In the genomic region with DNA sequence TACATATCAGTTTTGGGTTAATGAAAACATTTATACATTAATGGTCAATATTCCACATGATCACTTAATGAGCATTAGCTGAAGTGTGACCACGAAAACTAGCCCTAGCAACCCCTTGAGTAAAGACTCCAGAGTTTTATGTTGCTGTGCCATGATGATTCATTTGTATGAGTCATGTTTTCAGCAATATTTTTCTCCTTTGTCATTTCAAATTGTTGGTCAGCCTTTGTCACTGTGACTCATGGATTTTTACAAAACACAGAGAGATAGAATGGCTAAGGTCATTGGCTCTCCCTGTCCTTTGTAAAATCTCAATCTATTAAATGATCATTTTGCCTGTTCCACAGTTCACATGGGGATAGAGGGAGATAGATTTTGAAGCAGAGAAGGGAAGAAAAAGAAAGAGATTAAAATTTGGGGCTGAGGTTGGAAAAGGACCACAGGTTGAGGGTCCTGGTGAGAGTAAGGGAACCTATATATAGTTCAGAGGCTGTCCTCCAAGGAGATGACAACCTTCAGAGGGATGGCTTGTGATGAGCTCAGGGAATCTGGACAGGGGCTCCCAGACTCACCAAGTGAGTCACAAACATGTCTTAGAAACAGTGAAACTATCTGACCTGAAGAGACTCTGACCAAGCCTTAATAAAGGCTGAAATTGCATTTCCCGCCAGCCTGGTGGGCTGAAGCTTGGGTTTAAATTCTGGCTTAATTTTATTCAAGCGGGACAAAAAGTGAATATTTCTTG, we compare ENCODE assay signal across 10 cellular contexts. TPM values are rescaled to one million over a fixed set of nuclear protein-coding genes. Genes with fewer than 3 reads are reported as not detected.
A peak's percentile ranks its signal among the peaks of the same experiment; 100 is the strongest.
DNase-seq lines count a peak whose midpoint lies in the region; ATAC-seq and TF ChIP-seq lines count a peak whose summit lies in the region.
"Had no signal": no experiment of that assay in that cellular context is flagged by ENCODE, and none has a peak within 500 bp of the region (broad histone marks: within the 10 kb centered on the region; RNA-seq: fewer than 3 reads in every experiment).

No MANE protein-coding gene starts in this region.

- H3K27me3 Mint-ChIP-seq in T-cell: no peaks in the 10 kb centered on the region

- no peaks in the 10 kb centered on the region for H3K27me3 ChIP-seq in esophagus muscularis mucosa

- no peak overlapping the region for H3K4me3 ChIP-seq in esophagus muscularis mucosa

- TF ChIP-seq POLR2A in esophagus muscularis mucosa (IDR thresholded peaks at IDR 0.05; ENCODE audit: low read depth): no peak

- H3K9me3 Mint-ChIP-seq in T-cell: peaks cover 0 to 6% (median 0%) of the 10 kb centered on the region in 3 donors

- TF ChIP-seq EP300 in esophagus muscularis mucosa (IDR thresholded peaks at IDR 0.05): no peak

- H3K27ac ChIP-seq in esophagus muscularis mucosa (replicated peaks in 1 of 4): peak overlapping the region in 1 of 4 donors; percentile 54

- H3K9me3 ChIP-seq in esophagus muscularis mucosa: no peaks in the 10 kb centered on the region

- H3K36me3 ChIP-seq in esophagus muscularis mucosa: no peaks in the 10 kb centered on the region

- H3K36me3 Mint-ChIP-seq in T-cell: no peaks in the 10 kb centered on the region

- CTCF ChIA-PET in T-cell (lab: Charles Lee): no interaction called here

- TF ChIP-seq CTCF in esophagus muscularis mucosa (IDR thresholded peaks at IDR 0.05): no peak

- DNase-seq in NOMO-1 treated with dmso at 0.1 percent for 144 hours (lab: John Stamatoyannopoulos, UW; ENCODE audit: unreplicated experiment) (peak; percentile 5), epidermal melanocyte (ENCODE audit: insufficient read length, low spot score) (peak; percentile 26), pulmonary artery endothelial cell (ENCODE audit: low read depth, low spot score) (peak; percentile 74), T-cell (no peak), esophagus muscularis mucosa (ENCODE audit: extremely low spot score) (no peak), medulla oblongata (ENCODE audit: extremely low spot score) (no peak)
- DNase-seq: activated effector memory CD4-positive, alpha-beta T cell treated with Interleukin-2 at 50 U/mL for 16 hours; left ventricle myocardium superior had no signal

- ATAC-seq in GM18861 (IDR thresholded peaks at IDR 0.05; ENCODE audit: unreplicated experiment) (peak; percentile 36), HG03175 (IDR thresholded peaks at IDR 0.05; ENCODE audit: unreplicated experiment) (no peak), T-cell (replicated peaks in 1 of 4) (no peak)
- ATAC-seq: left ventricle myocardium superior had no signal

- peaks cover 5 to 14% (median 8%) of the 10 kb centered on the region in 3 donors for H3K4me1 Mint-ChIP-seq in T-cell

- H3K4me3 Mint-ChIP-seq in T-cell: no peak overlapping the region

- POLR2A ChIA-PET in T-cell (lab: Charles Lee): no interaction called here

- intact Hi-C loops in esophagus muscularis mucosa (cut with DNase I): no loop called here

- no peak overlapping the region for H3K27ac Mint-ChIP-seq in T-cell

- 51% methylated on average over 3 of the region's 3 CpGs for WGBS in esophagus muscularis mucosa

- H3K4me1 ChIP-seq in esophagus muscularis mucosa: peaks cover 0 to 7% (median 3%) of the 10 kb centered on the region in 4 donors

RNA-seq across cellular contexts. Expression of a gene that starts 25.6 kb away (rescaled TPM):
- total RNA-seq in pulmonary artery endothelial cell (not detected in 2 replicates), T-cell (not detected), esophagus muscularis mucosa (not detected)
- total RNA-seq: left ventricle myocardium superior had no signal

RNA-seq across cellular contexts. Expression of a gene that starts 36.7 kb away (rescaled TPM):
- total RNA-seq in pulmonary artery endothelial cell (not detected in 2 replicates), T-cell (not detected), esophagus muscularis mucosa (not detected)
- total RNA-seq: left ventricle myocardium superior had no signal

RNA-seq across cellular contexts. Expression of a gene that starts 41.8 kb away (rescaled TPM):
- total RNA-seq in pulmonary artery endothelial cell: not detected in 2 replicates
- not detected for total RNA-seq in T-cell
- not detected for total RNA-seq in esophagus muscularis mucosa
- total RNA-seq: left ventricle myocardium superior had no signal

RNA-seq across cellular contexts. Expression of a gene that starts 53.2 kb away (rescaled TPM):
- total RNA-seq in pulmonary artery endothelial cell (not detected in 2 replicates), T-cell (not detected), esophagus muscularis mucosa (not detected)
- total RNA-seq: left ventricle myocardium superior had no signal

Comparison
In these comparisons a context has a peak if more than half of its experiments do, and no peak if none do; other contexts are left out.
1. DNase-seq: peak in NOMO-1 treated with dmso at 0.1 percent for 144 hours (single experiment), epidermal melanocyte (single experiment) and pulmonary artery endothelial cell (single experiment); none in T-cell (0 of 34), esophagus muscularis mucosa (single experiment) and medulla oblongata (single experiment).